Comparison of ENCODE assay signal across 13 cellular contexts in genomic region chr19:15381429-15381828, GRCh38. TPM values are rescaled to one million over a fixed set of nuclear protein-coding genes. Genes with fewer than 3 reads are reported as not detected.
A peak's percentile ranks its signal among the peaks of the same experiment; 100 is the strongest.
DNase-seq lines count a peak whose midpoint lies in the region; ATAC-seq, FAIRE-seq and TF ChIP-seq lines count a peak whose summit lies in the region.
"Had no signal": no experiment of that assay in that cellular context is flagged by ENCODE, and none has a peak within 500 bp of the region (broad histone marks: within the 10 kb centered on the region; RNA-seq: fewer than 3 reads in every experiment).

No MANE protein-coding gene starts in this region.

- H3K9me1 ChIP-seq in keratinocyte (ENCODE audit: control insufficient read depth, extremely low read depth, insufficient read depth, low read length) = no peaks in the 10 kb centered on the region

- no peak for TF ChIP-seq POLR2A in heart left ventricle (IDR thresholded peaks at IDR 0.05)

- DNase-seq in cardiac muscle cell (ENCODE audit: low read depth in 1 of 2, low spot score in 1 of 2) = no peak
- no peak for DNase-seq in heart left ventricle
- no peak for DNase-seq in WTC11 (ENCODE audit: low spot score)
- DNase-seq in keratinocyte (ENCODE audit: low read depth, low spot score) = no peak
- no peak for DNase-seq in NCI-H2227 (lab: John Stamatoyannopoulos, UW; ENCODE audit: unreplicated experiment)
- DNase-seq in frontal cortex (ENCODE audit: low spot score in 2 of 2) = no peak
- no peak for DNase-seq in EL
- DNase-seq: erythroblast, NCI-H1436, NCI-H82, uterus had no signal

- H3K27ac ChIP-seq in cardiac muscle cell (peak overlapping the region; percentile 90), heart left ventricle (no peak overlapping the region), keratinocyte (ENCODE audit: control insufficient read depth, insufficient read depth, low read length) (peak overlapping the region; percentile 70)

- no peaks in the 10 kb centered on the region for H3K27me3 Mint-ChIP-seq in WTC11 (ENCODE audit: low read depth)

- H3K4me3 Mint-ChIP-seq in WTC11 = peak overlapping the region; percentile 86

- H3K27ac Mint-ChIP-seq in WTC11 = peak overlapping the region; percentile 82

- peaks cover 30% of the 10 kb centered on the region for H3K79me2 ChIP-seq in keratinocyte (ENCODE audit: control insufficient read depth, insufficient read depth, low read length)

- H3K27me3 ChIP-seq in cardiac muscle cell = no peaks in the 10 kb centered on the region
- H3K27me3 ChIP-seq in heart left ventricle = no peaks in the 10 kb centered on the region
- no peaks in the 10 kb centered on the region for H3K27me3 ChIP-seq in keratinocyte (ENCODE audit: control insufficient read depth, extremely low read depth, insufficient read depth, low read length)
- H3K27me3 ChIP-seq: BLaER1, uterus had no signal

- H2AFZ ChIP-seq in keratinocyte (ENCODE audit: control insufficient read depth, low read length) = no peak overlapping the region

- 78 to 91% (median 85%) methylated on average over 2 of the region's 2 CpGs for WGBS in heart left ventricle, 4 donors

- H3K9me3 ChIP-seq in cardiac muscle cell (ENCODE audit: low read depth) (no peaks in the 10 kb centered on the region), heart left ventricle (no peaks in the 10 kb centered on the region), keratinocyte (ENCODE audit: control insufficient read depth, low read depth, low read length) (no peaks in the 10 kb centered on the region)
- H3K9me3 ChIP-seq: BLaER1, uterus had no signal

- peaks cover 11% of the 10 kb centered on the region for H3K4me1 ChIP-seq in cardiac muscle cell (ENCODE audit: low read depth)
- peaks cover 5 to 31% (median 25%) of the 10 kb centered on the region in 12 donors for H3K4me1 ChIP-seq in heart left ventricle
- peaks cover 22% of the 10 kb centered on the region for H3K4me1 ChIP-seq in keratinocyte (ENCODE audit: control insufficient read depth, extremely low read depth, insufficient read depth, low read length)

- ATAC-seq in heart left ventricle = no peak
- ATAC-seq in WTC11 = no peak
- no peak for ATAC-seq in HG02981 (IDR thresholded peaks at IDR 0.05; ENCODE audit: unreplicated experiment)

- FAIRE-seq in keratinocyte (lab: Jason Lieb, UNC) = no peak
- no peak for FAIRE-seq in frontal cortex (lab: Jason Lieb, UNC)

- H3K4me2 ChIP-seq in keratinocyte (ENCODE audit: control insufficient read depth, extremely low read depth, insufficient read depth, low read depth, low read length) = no peak overlapping the region

- TF ChIP-seq CTCF in cardiac muscle cell (IDR thresholded peaks at IDR 0.05; ENCODE audit: low read depth, low read length) (no peak), heart left ventricle (IDR thresholded peaks at IDR 0.05) (no peak), WTC11 (IDR thresholded peaks at IDR 0.05) (no peak), keratinocyte (optimal IDR thresholded peaks at IDR 0.05 in 1 of 3, IDR thresholded peaks at IDR 0.05 in 1 of 3, conservative IDR thresholded peaks at IDR 0.05 in 1 of 3; ENCODE audit: extremely low read depth in 1 of 3, insufficient read depth in 2 of 3, low read length in 3 of 3) (no peak)

- no peaks in the 10 kb centered on the region for H4K20me1 ChIP-seq in keratinocyte (ENCODE audit: control insufficient read depth, extremely low read depth, insufficient read depth, low read length)

- peaks cover 29% of the 10 kb centered on the region for H3K4me1 Mint-ChIP-seq in WTC11

- H3K36me3 Mint-ChIP-seq in WTC11 = peaks cover 4% of the 10 kb centered on the region; the same call in 1 of the 2 replicates

- H3K36me3 ChIP-seq in cardiac muscle cell (peaks cover 10% of the 10 kb centered on the region), heart left ventricle (peaks cover 0 to 25% (median 11%) of the 10 kb centered on the region in 9 donors), keratinocyte (ENCODE audit: control insufficient read depth in 2 of 2, extremely low read depth in 1 of 2, insufficient read depth in 2 of 2, low read length in 2 of 2) (peaks cover 4 to 5% of the 10 kb centered on the region in 2 experiments)
- H3K36me3 ChIP-seq: uterus had no signal

- H3K4me3 ChIP-seq in cardiac muscle cell = no peak overlapping the region
- H3K4me3 ChIP-seq in heart left ventricle = no peak overlapping the region
- H3K4me3 ChIP-seq in keratinocyte (ENCODE audit: control insufficient read depth in 2 of 3, extremely low read depth in 1 of 3, insufficient read depth in 2 of 3, low read depth in 1 of 3, low read length in 3 of 3) = no peak overlapping the region
- H3K4me3 ChIP-seq: uterus had no signal

- CTCF ChIA-PET in WTC11 (lab: Charles Lee) = no interaction called here

- dilution Hi-C loops in keratinocyte (cut with MboI; ENCODE audit: extremely low pct_ligation_motif_present, low sequenced_read_pairs) = no loop called here

- H3K9ac ChIP-seq in keratinocyte (ENCODE audit: control insufficient read depth, extremely low read depth, insufficient read depth, low read length) = no peak overlapping the region

- H3K9me3 Mint-ChIP-seq in WTC11 = no peaks in the 10 kb centered on the region

- POLR2A ChIA-PET in WTC11 (lab: Charles Lee) = no interaction called here

- intact Hi-C loops in heart left ventricle (cut with DNase I) = loop anchor here in 5 of 10 donors (5.0 to 10.0 kb wide), 2 partner anchors 36 to 173 kb away; partner anchors contain the start of gene AKAP8L (in 4 of the 5)

TF ChIP-seq in WTC11, 78 proteins besides CTCF, POLR2A, EP300 and RAD21:
- no peak for TF ChIP-seq PRRX2 (CRISPR knock-in tag; IDR thresholded peaks at IDR 0.05)
- no peak for TF ChIP-seq USF2 (CRISPR knock-in tag; IDR thresholded peaks at IDR 0.05)
- TF ChIP-seq MAX (CRISPR knock-in tag; IDR thresholded peaks at IDR 0.05) = no peak
- no peak for TF ChIP-seq ZNF671 (CRISPR knock-in tag; IDR thresholded peaks at IDR 0.05)
- TF ChIP-seq TCF7 (CRISPR knock-in tag; IDR thresholded peaks at IDR 0.05; ENCODE audit: low read depth) = no peak

RNA-seq across cellular contexts. Expression of gene AKAP8, which starts 1.8 kb away (rescaled TPM):
- total RNA-seq in cardiac muscle cell (16.3 and 34.5 TPM in 2 replicates), heart left ventricle (10 to 100 TPM; 15.3 to 24.8 (median 18.9) TPM), WTC11 (2021) (49.1 to 65.9 TPM (median 51.3 TPM) in 3 replicates), frontal cortex (9.8 TPM)
- polyA plus RNA-seq in cardiac muscle cell (17.8 and 24.1 TPM in 2 replicates), heart left ventricle (10 to 100 TPM in 1 of 2 donors, 1 to 10 TPM in 1; 9.6 to 17.5 TPM), keratinocyte (16.8 to 18.1 TPM (median 18.1 TPM) in 3 replicates)
- polyA plus RNA-seq in keratinocyte (2011; ENCODE audit: low read depth) = 12.9 TPM
- 10.5 and 10.9 TPM in 2 replicates for polyA plus RNA-seq in keratinocyte (2011; cell fraction: cytosol; rRNA removed)
- polyA plus RNA-seq in keratinocyte (2011; cell fraction: nucleus; rRNA removed) = 34.8 and 35.0 TPM in 2 replicates
- polyA plus RNA-seq in keratinocyte (2012; ENCODE audit: low replicate concordance) = 10.2 and 17.8 TPM in 2 replicates
- 5.7 to 9.0 TPM (median 7.6 TPM) in 3 replicates for polyA minus RNA-seq in keratinocyte
- polyA minus RNA-seq in keratinocyte (2011; cell fraction: cytosol; rRNA and poly(A)+ RNA removed) = 14.6 TPM
- polyA minus RNA-seq in keratinocyte (2011; cell fraction: nucleus; rRNA and poly(A)+ RNA removed) = 12.0 and 12.6 TPM in 2 replicates

RNA-seq across cellular contexts. Expression of gene AKAP8L, which starts 37.4 kb away (rescaled TPM):
- 207 and 410 TPM in 2 replicates for total RNA-seq in cardiac muscle cell
- polyA plus RNA-seq in cardiac muscle cell = 235 and 328 TPM in 2 replicates
- total RNA-seq in heart left ventricle = 10 to 100 TPM; 46.5 to 72.2 (median 60.1) TPM
- polyA plus RNA-seq in heart left ventricle = 10 to 100 TPM; 43.3 to 67.5 TPM
- 184 to 231 TPM (median 184 TPM) in 3 replicates for total RNA-seq in WTC11 (2021)
- polyA plus RNA-seq in keratinocyte = 28.4 to 48.2 TPM (median 44.3 TPM) in 3 replicates
- polyA plus RNA-seq in keratinocyte (2011; ENCODE audit: low read depth) = 159 TPM
- polyA plus RNA-seq in keratinocyte (2011; cell fraction: cytosol; rRNA removed) = 16.8 and 21.0 TPM in 2 replicates
- 120 and 136 TPM in 2 replicates for polyA plus RNA-seq in keratinocyte (2011; cell fraction: nucleus; rRNA removed)
- 37.5 and 58.1 TPM in 2 replicates for polyA plus RNA-seq in keratinocyte (2012; ENCODE audit: low replicate concordance)
- polyA minus RNA-seq in keratinocyte = 47.8 to 86.5 TPM (median 56.1 TPM) in 3 replicates
- polyA minus RNA-seq in keratinocyte (2011; cell fraction: cytosol; rRNA and poly(A)+ RNA removed) = 29.5 TPM
- 45.8 and 64.1 TPM in 2 replicates for polyA minus RNA-seq in keratinocyte (2011; cell fraction: nucleus; rRNA and poly(A)+ RNA removed)
- 65.2 TPM for total RNA-seq in frontal cortex

RNA-seq across cellular contexts. Expression of gene BRD4, which starts 49.1 kb away (rescaled TPM):
- 25.9 and 42.5 TPM in 2 replicates for total RNA-seq in cardiac muscle cell
- 86.1 and 109 TPM in 2 replicates for polyA plus RNA-seq in cardiac muscle cell
- total RNA-seq in heart left ventricle = 10 to 100 TPM; 31.4 to 78.9 (median 61.8) TPM
- 10 to 100 TPM; 31.1 to 76.9 TPM for polyA plus RNA-seq in heart left ventricle
- total RNA-seq in WTC11 (2021) = 127 to 130 TPM (median 128 TPM) in 3 replicates
- polyA plus RNA-seq in keratinocyte = 3.7 to 9.2 TPM (median 5.5 TPM) in 3 replicates
- polyA plus RNA-seq in keratinocyte (2011; ENCODE audit: low read depth) = 95.1 TPM
- polyA plus RNA-seq in keratinocyte (2011; cell fraction: cytosol; rRNA removed) = 6.2 and 7.8 TPM in 2 replicates
- 22.6 and 30.8 TPM in 2 replicates for polyA plus RNA-seq in keratinocyte (2011; cell fraction: nucleus; rRNA removed)
- 39.3 and 52.1 TPM in 2 replicates for polyA plus RNA-seq in keratinocyte (2012; ENCODE audit: low replicate concordance)
- 14.3 to 144 TPM (median 21.9 TPM) in 3 replicates for polyA minus RNA-seq in keratinocyte
- 15.0 TPM for polyA minus RNA-seq in keratinocyte (2011; cell fraction: cytosol; rRNA and poly(A)+ RNA removed)
- polyA minus RNA-seq in keratinocyte (2011; cell fraction: nucleus; rRNA and poly(A)+ RNA removed) = 27.1 and 33.9 TPM in 2 replicates
- 11.4 TPM for total RNA-seq in frontal cortex

Comparison
In these comparisons a context has a peak if more than half of its experiments do, and no peak if none do; other contexts are left out.
1. H3K27ac ChIP-seq: peak in cardiac muscle cell (single experiment) and keratinocyte (single experiment); none in heart left ventricle (0 of 12).